Comparison of ENCODE assay signal across 8 cellular contexts in the genomic region with DNA sequence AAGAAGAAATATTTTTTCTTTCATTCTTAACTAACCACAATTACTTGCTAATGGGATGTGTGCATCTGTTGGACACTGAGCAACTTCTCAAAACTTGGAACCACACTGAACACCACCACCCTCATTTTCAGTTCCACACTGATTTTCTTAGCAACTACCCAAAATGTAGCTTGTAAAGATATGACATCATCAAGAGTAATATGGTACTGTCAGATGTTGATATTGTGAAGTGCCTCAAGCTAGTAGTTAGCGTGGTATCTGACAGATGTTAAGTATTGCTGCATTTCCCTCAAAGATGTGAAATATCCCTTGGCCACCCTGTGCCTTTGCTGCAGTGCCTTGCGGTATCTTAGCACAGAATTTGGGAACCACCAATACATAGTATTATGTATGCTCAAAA. TPM values are rescaled to one million over a fixed set of nuclear protein-coding genes. Genes with fewer than 3 reads are reported as not detected.
DNase-seq lines count a peak whose midpoint lies in the region; ATAC-seq lines count a peak whose summit lies in the region.
"Had no signal": no experiment of that assay in that cellular context is flagged by ENCODE, and none has a peak within 500 bp of the region (broad histone marks: within the 10 kb centered on the region; RNA-seq: fewer than 3 reads in every experiment).

No MANE protein-coding gene starts in this region.

- H3K27me3 Mint-ChIP-seq in natural killer cell treated with Interleukin-12 subunit alpha and Interleukin-12 subunit beta and Interleukin-15 and Interleukin-18, amount 100 ng/mL, for 72 hours: no peaks in the 10 kb centered on the region

- peak overlapping the region; percentile 77 to 93 for H3K27ac Mint-ChIP-seq in natural killer cell treated with Interleukin-12 subunit alpha and Interleukin-12 subunit beta and Interleukin-15 and Interleukin-18, amount 100 ng/mL, for 72 hours

- H3K4me3 ChIP-seq in Karpas-422 (ENCODE audit: low read length): peak overlapping the region; percentile 31; the same call in 1 of the 2 replicates

- ATAC-seq in GM18870 (IDR thresholded peaks at IDR 0.05; ENCODE audit: unreplicated experiment) (peak; percentile 91), HG02588 (IDR thresholded peaks at IDR 0.05; ENCODE audit: unreplicated experiment) (peak; percentile 78)
- peak; percentile 76 to 82 for ATAC-seq in natural killer cell treated with Interleukin-12 subunit alpha and Interleukin-12 subunit beta and Interleukin-15 and Interleukin-18, amount 100 ng/mL, for 72 hours
- ATAC-seq: left ventricle myocardium superior had no signal

- H3K27ac ChIP-seq in Karpas-422 (ENCODE audit: low read length) (peak overlapping the region; percentile 99), substantia nigra (ENCODE audit: low read depth, low read length, poor library complexity, severe bottlenecking) (no peak overlapping the region)

- H3K27me3 ChIP-seq in Karpas-422 (ENCODE audit: low read length): no peaks in the 10 kb centered on the region

- peaks cover 51% of the 10 kb centered on the region for H4K20me1 ChIP-seq in Karpas-422 (ENCODE audit: insufficient read depth, low read depth, low read length)

- H3K36me3 ChIP-seq in Karpas-422 (ENCODE audit: insufficient read depth, low read length): peaks cover 74% of the 10 kb centered on the region

- H3K4me2 ChIP-seq in Karpas-422 (ENCODE audit: low read depth, low read length, poor library complexity, severe bottlenecking): peak overlapping the region; percentile 74

- H2AFZ ChIP-seq in Karpas-422 (ENCODE audit: low read length): no peak overlapping the region

- peaks cover 46% of the 10 kb centered on the region for H3K36me3 Mint-ChIP-seq in natural killer cell treated with Interleukin-12 subunit alpha and Interleukin-12 subunit beta and Interleukin-15 and Interleukin-18, amount 100 ng/mL, for 72 hours

- H3K9me2 ChIP-seq in Karpas-422 (replicated peaks; ENCODE audit: insufficient read depth, low read length): no peaks in the 10 kb centered on the region

- H3K4me3 Mint-ChIP-seq in natural killer cell treated with Interleukin-12 subunit alpha and Interleukin-12 subunit beta and Interleukin-15 and Interleukin-18, amount 100 ng/mL, for 72 hours: peak overlapping the region; percentile 74

- H3K4me1 Mint-ChIP-seq in natural killer cell treated with Interleukin-12 subunit alpha and Interleukin-12 subunit beta and Interleukin-15 and Interleukin-18, amount 100 ng/mL, for 72 hours (ENCODE audit: low read depth in 2 of 2): peaks cover 81% of the 10 kb centered on the region in 2 donors

- peaks cover 100% of the 10 kb centered on the region for H3K4me1 ChIP-seq in Karpas-422 (ENCODE audit: low read length)

- H3K9ac ChIP-seq in Karpas-422 (ENCODE audit: low read length): peak overlapping the region; percentile 55

- peaks cover 4% of the 10 kb centered on the region for H3K9me3 Mint-ChIP-seq in natural killer cell treated with Interleukin-12 subunit alpha and Interleukin-12 subunit beta and Interleukin-15 and Interleukin-18, amount 100 ng/mL, for 72 hours

- no peaks in the 10 kb centered on the region for H3K9me3 ChIP-seq in Karpas-422 (ENCODE audit: low read length)

- DNase-seq in Karpas-422: peak; percentile 73
- DNase-seq in natural killer cell treated with Interleukin-12 subunit alpha and Interleukin-12 subunit beta and Interleukin-15 and Interleukin-18, amount 100 ng/mL, for 72 hours (ENCODE audit: low spot score): no peak
- DNase-seq in substantia nigra (lab: John Stamatoyannopoulos, UW): no peak
- DNase-seq in kidney glomerular epithelial cell (lab: John Stamatoyannopoulos, UW): no peak
- no peak for DNase-seq in NCI-H1092 treated with DMSO at 0.1 percent for 48 hours (lab: John Stamatoyannopoulos, UW)
- DNase-seq: left ventricle myocardium superior had no signal

- peaks cover 100% of the 10 kb centered on the region for H3K79me2 ChIP-seq in Karpas-422 (ENCODE audit: low read length)

RNA-seq across cellular contexts. Expression of gene RFTN1, which starts 9.3 kb away (rescaled TPM):
- total RNA-seq in Karpas-422 (2014; rRNA removed; shearing (Covaris generic); ENCODE audit: low replicate concordance): 291 and 375 TPM in 2 replicates
- 100 to 1,000 TPM; 194 to 201 TPM for total RNA-seq in natural killer cell treated with Interleukin-12 subunit alpha and Interleukin-12 subunit beta and Interleukin-15 and Interleukin-18, amount 100 ng/mL, for 72 hours
